ENCODE assay signal across 1 cellular context in the genomic region with DNA sequence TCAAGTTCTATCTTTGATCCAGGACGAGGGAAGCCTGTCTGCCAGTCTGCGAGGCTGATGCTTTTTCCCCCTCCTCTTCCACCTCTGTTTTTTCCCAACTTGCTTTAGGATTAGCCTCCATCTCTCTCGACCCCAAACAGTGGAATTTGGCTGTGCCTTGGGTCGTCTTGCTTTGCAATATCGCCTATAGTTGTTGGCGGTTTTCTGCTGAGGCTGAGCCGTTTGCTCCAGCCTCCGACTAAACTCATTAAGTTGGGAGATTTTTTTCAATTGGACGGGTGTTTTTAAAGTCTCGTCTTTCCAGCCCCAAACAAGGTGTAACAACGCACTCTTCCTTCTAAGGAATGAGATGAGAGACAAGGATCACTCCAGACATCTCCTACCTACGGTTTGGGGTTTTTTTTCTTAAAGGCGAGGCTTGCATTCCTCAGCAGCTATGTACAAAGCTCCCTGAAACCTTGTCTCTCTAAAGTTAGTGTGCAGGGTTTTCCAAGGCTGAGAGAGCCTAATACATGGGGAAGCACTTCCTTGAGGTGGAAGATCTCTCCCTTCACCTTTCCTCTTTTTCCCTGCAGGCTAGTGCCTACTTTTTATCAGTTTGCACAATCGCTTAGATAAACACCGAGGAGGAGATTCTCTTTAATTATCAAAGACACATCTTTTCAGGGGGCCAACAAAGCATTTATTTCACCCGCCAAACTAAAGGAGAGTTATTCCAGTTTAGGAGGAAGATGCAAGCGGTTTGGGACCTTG.
TF ChIP-seq lines count a peak whose summit lies in the region.

No MANE protein-coding gene starts in this region.

TF ChIP-seq in A549, 52 proteins besides CTCF, POLR2A, EP300 and RAD21 (continued from another document):
- TF ChIP-seq JUN (IDR thresholded peaks at IDR 0.05): no peak
